ENCODE assay signal across 29 cellular contexts in the genomic region with DNA sequence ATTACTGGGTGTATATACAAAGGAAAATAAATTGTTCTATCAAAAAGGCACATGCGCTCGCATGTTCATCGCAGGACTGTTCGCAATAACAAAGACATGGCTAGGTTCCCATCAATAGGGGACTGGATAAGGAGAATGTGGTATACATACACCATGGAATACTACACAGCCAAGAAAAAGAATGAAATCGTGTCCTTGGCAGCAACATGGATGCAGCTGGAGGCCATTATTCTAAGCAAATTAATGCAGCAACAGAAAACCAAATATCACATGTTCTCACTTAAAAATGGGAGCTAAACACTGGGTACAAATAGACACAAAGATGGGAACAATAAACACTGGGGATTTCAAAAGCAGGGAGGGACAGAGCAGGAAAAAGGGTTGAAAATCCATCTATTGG.
"Had no signal": no experiment of that assay in that cellular context is flagged by ENCODE, and none has a peak within 500 bp of the region (broad histone marks: within the 10 kb centered on the region; RNA-seq: fewer than 3 reads in every experiment).

No MANE protein-coding gene starts in this region.

- H3K4me2 ChIP-seq: neural progenitor cell had no signal

- H3K4me1 ChIP-seq: parathyroid adenoma, right lobe of liver, sigmoid colon, suprapubic skin, testis, tibial artery, transverse colon, upper lobe of right lung, uterus had no signal

- H3K9me3 Mint-ChIP-seq: natural killer cell; nephron; neural progenitor cell; stimulated activated naive CD8-positive, alpha-beta T cell treated with anti-CD3 and anti-CD28 coated beads, Interleukin-15, amount 100 ng/mL, for 72 hours; type B pancreatic cell had no signal

- H3K27me3 ChIP-seq: neural progenitor cell, ovary, right lobe of liver, sigmoid colon, suprapubic skin, testis, tibial artery, transverse colon, upper lobe of right lung, uterus had no signal

- H3K4me3 Mint-ChIP-seq: natural killer cell; nephron; neural progenitor cell; stimulated activated memory B cell treated with anti-CD40 and anti-IgM and Interleukin-4, amounts not matched to agents 10 μg/mL and 1 μg/mL and 100 μg/mL, for 72 hours; stimulated activated naive CD8-positive, alpha-beta T cell treated with anti-CD3 and anti-CD28 coated beads, Interleukin-15, amount 100 ng/mL, for 72 hours; type B pancreatic cell had no signal

- H3K27ac Mint-ChIP-seq: natural killer cell; nephron; neural progenitor cell; progenitor cell of endocrine pancreas; stimulated activated memory B cell treated with anti-CD40 and anti-IgM and Interleukin-4, amounts not matched to agents 10 μg/mL and 1 μg/mL and 100 μg/mL, for 72 hours; stimulated activated naive CD8-positive, alpha-beta T cell treated with anti-CD3 and anti-CD28 coated beads, Interleukin-15, amount 100 ng/mL, for 72 hours; type B pancreatic cell had no signal

- H3K79me2 ChIP-seq: parathyroid adenoma had no signal

- H3K27me3 Mint-ChIP-seq: progenitor cell of endocrine pancreas; stimulated activated memory B cell treated with anti-CD40 and anti-IgM and Interleukin-4, amounts not matched to agents 10 μg/mL and 1 μg/mL and 100 μg/mL, for 72 hours; stimulated activated naive CD8-positive, alpha-beta T cell treated with anti-CD3 and anti-CD28 coated beads, Interleukin-15, amount 100 ng/mL, for 72 hours; type B pancreatic cell had no signal

- ATAC-seq: natural killer cell; psoas muscle; right cardiac atrium; right lobe of liver; stimulated activated memory B cell treated with anti-CD40 and anti-IgM and Interleukin-4, amounts not matched to agents 10 μg/mL and 1 μg/mL and 100 μg/mL, for 72 hours; stimulated activated naive CD8-positive, alpha-beta T cell treated with anti-CD3 and anti-CD28 coated beads, Interleukin-15, amount 100 ng/mL, for 72 hours; stimulated activated naive CD8-positive, alpha-beta T cell treated with anti-CD3 and anti-CD28 coated beads, Interleukin-15, Interleukin-2, amounts not matched to agents 100 U/mL and 50 U/mL, for 24 hours; upper lobe of right lung had no signal

- H3K36me3 ChIP-seq: neural progenitor cell, ovary, sigmoid colon, suprapubic skin, tibial artery, upper lobe of right lung, uterus had no signal

- FAIRE-seq: small intestine had no signal

- H3K36me3 Mint-ChIP-seq: natural killer cell; neural progenitor cell; stimulated activated memory B cell treated with anti-CD40 and anti-IgM and Interleukin-4, amounts not matched to agents 10 μg/mL and 1 μg/mL and 100 μg/mL, for 72 hours had no signal

- H3K27ac ChIP-seq: neural progenitor cell, ovary, parathyroid adenoma, psoas muscle, right lobe of liver, sigmoid colon, suprapubic skin, testis, tibial artery, transverse colon, upper lobe of right lung, uterus had no signal

- H3K9ac ChIP-seq: neural progenitor cell, parathyroid adenoma had no signal

- H2AFZ ChIP-seq: neural progenitor cell, parathyroid adenoma had no signal

- H3K4me3 ChIP-seq: neural progenitor cell, ovary, psoas muscle, right lobe of liver, sigmoid colon, suprapubic skin, testis, tibial artery, transverse colon, upper lobe of right lung, uterus had no signal

- DNase-seq: natural killer cell; occipital lobe; ovary; posterior cingulate gyrus; psoas muscle; right cardiac atrium; right lobe of liver; sigmoid colon; small intestine; stimulated activated CD4-positive, alpha-beta T cell treated with anti-CD3 and anti-CD28 coated beads, Interleukin-15, amount 100 ng/mL, for 24 hours; stimulated activated CD4-positive, alpha-beta T cell treated with anti-CD3 and anti-CD28 coated beads, Interleukin-4, amount 100 ng/mL, for 1 hour; stimulated activated CD4-positive, alpha-beta T cell treated with anti-CD3 and anti-CD28 coated beads, Interleukin-4, amount 100 ng/mL, for 4 hours; stimulated activated CD8-positive, alpha-beta memory T cell treated with anti-CD3 and anti-CD28 coated beads, Interleukin-4, amount 100 ng/mL, for 48 hours; stimulated activated naive CD4-positive, alpha-beta T cell; stimulated activated naive CD8-positive, alpha-beta T cell treated with anti-CD3 and anti-CD28 coated beads, Interleukin-15, amount 100 ng/mL, for 72 hours; stimulated activated naive CD8-positive, alpha-beta T cell treated with anti-CD3 and anti-CD28 coated beads, Interleukin-15, Interleukin-2, amounts not matched to agents 100 U/mL and 50 U/mL, for 24 hours; substantia nigra; testis; tibial artery; transverse colon; upper lobe of right lung; uterus had no signal

- H3K9me3 ChIP-seq: ovary, psoas muscle, right lobe of liver, sigmoid colon, suprapubic skin, testis, tibial artery, transverse colon, upper lobe of right lung, uterus had no signal

- H3K4me1 Mint-ChIP-seq: natural killer cell; nephron; neural progenitor cell; stimulated activated memory B cell treated with anti-CD40 and anti-IgM and Interleukin-4, amounts not matched to agents 10 μg/mL and 1 μg/mL and 100 μg/mL, for 72 hours; stimulated activated naive CD8-positive, alpha-beta T cell treated with anti-CD3 and anti-CD28 coated beads, Interleukin-15, amount 100 ng/mL, for 72 hours had no signal
